In genomic region chr21:31656199-31657095, GRCh38 we compare ENCODE assay signal across 10 cellular contexts. TPM values are rescaled to one million over a fixed set of nuclear protein-coding genes. Genes with fewer than 3 reads are reported as not detected.
DNase-seq lines count a peak whose midpoint lies in the region; ATAC-seq, FAIRE-seq and TF ChIP-seq lines count a peak whose summit lies in the region.
"Had no signal": no experiment of that assay in that cellular context is flagged by ENCODE, and none has a peak within 500 bp of the region (broad histone marks: within the 10 kb centered on the region; RNA-seq: fewer than 3 reads in every experiment).

No MANE protein-coding gene starts in this region.

- POLR2A ChIA-PET in PC-9 (lab: Charles Lee; ENCODE audit: unreplicated experiment) (no interaction called here), K562 (lab: Yijun Ruan, JAX) (interaction anchor here (1.6 kb wide), 1 partner anchor 7 kb away, joined by 5 read pairs; no protein-coding TSS in a partner anchor)

- peaks cover 22% of the 10 kb centered on the region for H3K4me1 ChIP-seq in PC-9 (replicated peaks; ENCODE audit: insufficient read depth)
- H3K4me1 ChIP-seq in K562 (replicated peaks in 1 of 2; ENCODE audit: control insufficient read depth in 2 of 2, insufficient read depth in 2 of 2, low read length in 2 of 2), result peaks cover 10 to 17% of the 10 kb centered on the region in 2 experiments; a peak in 4 of 5 replicates

- H3F3A ChIP-seq in PC-9 (ENCODE audit: insufficient read depth, low read depth), result peaks cover 10% of the 10 kb centered on the region

- H3K27me3 ChIP-seq in PC-9 (ENCODE audit: insufficient read depth, low read depth), result no peaks in the 10 kb centered on the region
- no peaks in the 10 kb centered on the region for H3K27me3 ChIP-seq in K562 (ENCODE audit: control insufficient read depth in 2 of 2, insufficient read depth in 2 of 2, low read length in 2 of 2)

- H3K4me2 ChIP-seq in PC-9, result peak overlapping the region; percentile 36
- no peak overlapping the region for H3K4me2 ChIP-seq in K562 (ENCODE audit: insufficient read depth, low read length)

- no peak for FAIRE-seq in K562 (lab: Jason Lieb, UNC)

- BruUV-seq in PC-9 (replicated peaks; lab: Mats Ljungman, UMichigan) (no TSS peak), K562 (replicated peaks; lab: Mats Ljungman, UMichigan) (no TSS peak)

- no peaks in the 10 kb centered on the region for H3K9me2 ChIP-seq in PC-9 (ENCODE audit: insufficient read depth)

- H4K20me1 ChIP-seq in PC-9 (ENCODE audit: insufficient read depth) (peaks cover 8% of the 10 kb centered on the region; the same call in 1 of the 2 replicates), K562 (replicated peaks; ENCODE audit: control insufficient read depth, insufficient read depth, low read length) (peaks cover 11% of the 10 kb centered on the region; the same call in 1 of the 2 replicates)

- no peak for TF ChIP-seq POLR2A in K562 (conservative IDR thresholded peaks at IDR 0.05)

- no peak overlapping the region for H2AFZ ChIP-seq in PC-9
- H2AFZ ChIP-seq in K562 (ENCODE audit: low read depth, low read length), result no peak overlapping the region

- H3K4me3 ChIP-seq in PC-9 (no peak overlapping the region), K562 (no peak overlapping the region)
- H3K4me3 ChIP-seq: psoas muscle had no signal

- in situ Hi-C loops in K562 (cut with MboI), result no loop called here

- H3K9me3 ChIP-seq in PC-9 (ENCODE audit: insufficient read depth, low read depth) (no peaks in the 10 kb centered on the region), K562 (replicated peaks; ENCODE audit: control insufficient read depth, insufficient read depth, low read depth, low read length) (no peaks in the 10 kb centered on the region)
- H3K9me3 ChIP-seq: psoas muscle had no signal

- H3K36me3 ChIP-seq in PC-9 (ENCODE audit: low read depth) (no peaks in the 10 kb centered on the region), K562 (ENCODE audit: control insufficient read depth, insufficient read depth, low read length) (peaks cover 7% of the 10 kb centered on the region; the same call in 1 of the 3 replicates)

- no peak overlapping the region for H3K9ac ChIP-seq in K562 (ENCODE audit: insufficient read depth in 1 of 2, low read depth in 2 of 2, low read length in 2 of 2)

- TF ChIP-seq EP300 in K562 (IDR thresholded peaks at IDR 0.05; ENCODE audit: low read length), result no peak

- no peak for TF ChIP-seq RAD21 in K562 (CRISPR knock-in tag; conservative IDR thresholded peaks at IDR 0.05 in 1 of 2, IDR thresholded peaks at IDR 0.05 in 1 of 2)

- no peak for ATAC-seq in K562
- no peak for ATAC-seq in left cardiac atrium
- ATAC-seq in HG02852 (IDR thresholded peaks at IDR 0.05; ENCODE audit: unreplicated experiment), result no peak
- ATAC-seq in GM18858 (IDR thresholded peaks at IDR 0.05; ENCODE audit: unreplicated experiment), result no peak
- ATAC-seq: psoas muscle had no signal

- no peaks in the 10 kb centered on the region for H3K9me1 ChIP-seq in K562 (ENCODE audit: control insufficient read depth, insufficient read depth, low read length)

- CTCF ChIA-PET in PC-9 (lab: Charles Lee), result no interaction called here
- CTCF ChIA-PET in K562 (lab: Yijun Ruan, JAX; ENCODE audit: low intra/inter-chr PET ratio), result no interaction called here

- H3K79me2 ChIP-seq in PC-9 (ENCODE audit: low read depth) (peaks cover 14% of the 10 kb centered on the region), K562 (ENCODE audit: control insufficient read depth, insufficient read depth, low read length) (peaks cover 20% of the 10 kb centered on the region)

- TF ChIP-seq CTCF in PC-9 (conservative IDR thresholded peaks at IDR 0.05) (no peak), K562 (IDR thresholded peaks at IDR 0.05 in 2 of 3, conservative IDR thresholded peaks at IDR 0.05 in 1 of 3; ENCODE audit: insufficient read depth in 2 of 3, low read depth in 1 of 3, low read length in 3 of 3) (no peak)

- H3K27ac ChIP-seq in PC-9 (no peak overlapping the region), K562 (ENCODE audit: extremely low read depth, low read depth, low read length) (no peak overlapping the region)
- H3K27ac ChIP-seq: psoas muscle had no signal

- DNase-seq in ELR (ENCODE audit: low read depth) (peak; percentile 24), PC-9 (peak; percentile 44 to 56), K562 (ENCODE audit: extremely low read depth in 1 of 4, low spot score in 3 of 4) (no peak), left cardiac atrium (no peak)
- DNase-seq in stimulated activated CD4-positive, alpha-beta T cell treated with anti-CD3 and anti-CD28 coated beads, Interleukin-4, amount 100 ng/mL, for 48 hours (ENCODE audit: low read depth in 2 of 2), result peak; percentile 50 to 58
- DNase-seq: DMS79 treated with DMSO at 0.1 percent for 48 hours, NCI-H748 treated with DMSO at 0.1 percent for 48 hours, psoas muscle had no signal

- 63% methylated on average over 13 of the region's 13 CpGs for WGBS in K562 (ENCODE audit: insufficient coverage, low coverage, missing lambda C conversion rate)

- intact Hi-C loops in PC-9 (cut with micrococcal nuclease; ENCODE audit: unreplicated experiment), result loop anchor here (5.0 kb wide), 1 partner anchor 76 kb away; the partner anchor contains the start of gene SCAF4
- intact Hi-C loops in K562 (cut with micrococcal nuclease), result no loop called here
- intact Hi-C loops in left cardiac atrium (cut with DNase I), result no loop called here

TF ChIP-seq in K562, 482 proteins besides CTCF, POLR2A, EP300 and RAD21:
- TF ChIP-seq BHLHE40 (IDR thresholded peaks at IDR 0.05; ENCODE audit: low read length), result peak; percentile 76
- no peak for TF ChIP-seq ZNF23 (CRISPR knock-in tag; IDR thresholded peaks at IDR 0.05)
- TF ChIP-seq FOSL1 (tag; conservative IDR thresholded peaks at IDR 0.05), result 0 out of 2 replicates have a peak, but pooled peaks have one; percentile 25

RNA-seq across cellular contexts. Expression of gene SOD1, which starts 3.0 kb away (rescaled TPM):
- total RNA-seq in PC-9 (2021) (275 and 288 TPM in 2 replicates), K562 (2014; rRNA removed) (419 and 452 TPM in 2 replicates), K562 (2014; rRNA removed; fragmentation: Illumina TruSeq; extraction: Trizol) (633 and 657 TPM in 2 replicates), K562 (2015; rRNA removed; fragmentation: Illumina TruSeq; extraction: Trizol) (603 and 618 TPM in 2 replicates), K562 (2021) (502 and 508 TPM in 2 replicates), left cardiac atrium (100 to 1,000 TPM; 305 TPM)
- 34.1 and 47.2 TPM in 2 replicates for total RNA-seq in K562 (2011; cell fraction: chromatin; rRNA removed; ENCODE audit: low replicate concordance)
- total RNA-seq in K562 (2011; cell fraction: nucleolus; rRNA removed), result 65.2 and 66.5 TPM in 2 replicates
- total RNA-seq in K562 (2011; cell fraction: nucleoplasm; rRNA removed), result 81.2 and 82.4 TPM in 2 replicates
- polyA plus RNA-seq in K562 (2011; rRNA removed) (514 and 783 TPM in 2 replicates), K562 (2014; fragmentation: Illumina TruSeq; extraction: Trizol) (577 and 611 TPM in 2 replicates), K562 (2014; fragmentation: Nextera tagmentation; extraction: Ambion mirVana) (1,000 to 10,000 TPM; 1,386 to 1,409 TPM), K562 (2014; rRNA removed) (613 and 642 TPM in 2 replicates)
- polyA plus RNA-seq in K562 (2011; cell fraction: cytosol; rRNA removed), result 344 and 485 TPM in 2 replicates
- polyA plus RNA-seq in K562 (2011; cell fraction: nucleus; rRNA removed), result 104 and 172 TPM in 2 replicates
- polyA plus RNA-seq in K562 (2012), result 288 and 652 TPM in 2 replicates
- 483 and 698 TPM in 2 replicates for polyA minus RNA-seq in K562 (2011; rRNA and poly(A)+ RNA removed)
- polyA minus RNA-seq in K562 (2011; cell fraction: cytosol; rRNA and poly(A)+ RNA removed), result 436 and 452 TPM in 2 replicates
- 37.4 and 67.0 TPM in 2 replicates for polyA minus RNA-seq in K562 (2011; cell fraction: nucleus; rRNA and poly(A)+ RNA removed)

Comparison
In these comparisons a context has a peak if more than half of its experiments do, and no peak if none do; other contexts are left out.
1. DNase-seq: peak in ELR (single experiment), PC-9 (2 of 2) and stimulated activated CD4-positive, alpha-beta T cell treated with anti-CD3 and anti-CD28 coated beads, Interleukin-4, amount 100 ng/mL, for 48 hours (2 of 2); none in K562 (0 of 4) and left cardiac atrium (single experiment).